1 cellular context compared by ENCODE assay signal in the genomic region with DNA sequence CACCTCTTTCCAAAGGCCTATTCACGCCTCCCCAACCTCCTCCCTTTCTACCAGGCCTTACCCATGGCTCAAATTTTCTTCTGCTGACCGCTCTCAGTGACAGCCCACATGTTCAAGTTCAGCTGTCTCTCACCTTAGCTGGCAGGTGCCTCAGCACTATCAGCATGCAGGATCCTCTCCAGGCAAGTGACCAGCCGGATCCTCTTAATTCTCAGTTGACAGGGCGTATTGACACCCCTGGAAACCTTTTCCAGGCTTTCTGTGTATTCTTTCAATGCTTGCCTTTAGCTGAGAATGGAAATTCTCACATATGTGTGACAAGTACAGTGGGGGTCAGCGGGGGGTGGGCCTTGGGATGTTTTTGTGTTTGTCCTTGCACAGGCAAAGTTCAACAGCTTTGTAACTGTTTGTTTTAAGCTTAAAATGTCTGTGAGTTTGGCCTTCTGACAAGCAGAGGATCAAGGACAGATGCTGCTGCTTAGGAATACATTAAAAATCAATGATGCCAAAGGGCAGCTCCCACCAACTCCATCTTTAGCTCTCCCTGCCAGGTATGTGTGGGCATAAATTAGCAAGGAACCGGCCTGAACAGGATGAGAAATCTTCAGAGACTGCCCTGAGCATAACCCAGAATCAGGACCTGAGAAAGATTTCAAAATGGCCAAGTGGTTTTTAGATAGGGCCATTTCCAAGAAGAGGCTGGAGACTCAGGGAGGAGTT.
TF ChIP-seq lines count a peak whose summit lies in the region.

No MANE protein-coding gene starts in this region.

TF ChIP-seq in HepG2, 621 proteins besides CTCF, POLR2A, EP300 and RAD21 (continued from another document and continues in another):
- no peak for TF ChIP-seq NFE2L2 (IDR thresholded peaks at IDR 0.05; ENCODE audit: low read length)
- TF ChIP-seq CCDC6 (CRISPR knock-in tag; IDR thresholded peaks at IDR 0.05) = no peak
- TF ChIP-seq ZNF766 (CRISPR knock-in tag; IDR thresholded peaks at IDR 0.05; ENCODE audit: borderline replicate concordance) = peak; percentile 85; the same call in 1 of the 2 replicates
- TF ChIP-seq, protein P1, sequence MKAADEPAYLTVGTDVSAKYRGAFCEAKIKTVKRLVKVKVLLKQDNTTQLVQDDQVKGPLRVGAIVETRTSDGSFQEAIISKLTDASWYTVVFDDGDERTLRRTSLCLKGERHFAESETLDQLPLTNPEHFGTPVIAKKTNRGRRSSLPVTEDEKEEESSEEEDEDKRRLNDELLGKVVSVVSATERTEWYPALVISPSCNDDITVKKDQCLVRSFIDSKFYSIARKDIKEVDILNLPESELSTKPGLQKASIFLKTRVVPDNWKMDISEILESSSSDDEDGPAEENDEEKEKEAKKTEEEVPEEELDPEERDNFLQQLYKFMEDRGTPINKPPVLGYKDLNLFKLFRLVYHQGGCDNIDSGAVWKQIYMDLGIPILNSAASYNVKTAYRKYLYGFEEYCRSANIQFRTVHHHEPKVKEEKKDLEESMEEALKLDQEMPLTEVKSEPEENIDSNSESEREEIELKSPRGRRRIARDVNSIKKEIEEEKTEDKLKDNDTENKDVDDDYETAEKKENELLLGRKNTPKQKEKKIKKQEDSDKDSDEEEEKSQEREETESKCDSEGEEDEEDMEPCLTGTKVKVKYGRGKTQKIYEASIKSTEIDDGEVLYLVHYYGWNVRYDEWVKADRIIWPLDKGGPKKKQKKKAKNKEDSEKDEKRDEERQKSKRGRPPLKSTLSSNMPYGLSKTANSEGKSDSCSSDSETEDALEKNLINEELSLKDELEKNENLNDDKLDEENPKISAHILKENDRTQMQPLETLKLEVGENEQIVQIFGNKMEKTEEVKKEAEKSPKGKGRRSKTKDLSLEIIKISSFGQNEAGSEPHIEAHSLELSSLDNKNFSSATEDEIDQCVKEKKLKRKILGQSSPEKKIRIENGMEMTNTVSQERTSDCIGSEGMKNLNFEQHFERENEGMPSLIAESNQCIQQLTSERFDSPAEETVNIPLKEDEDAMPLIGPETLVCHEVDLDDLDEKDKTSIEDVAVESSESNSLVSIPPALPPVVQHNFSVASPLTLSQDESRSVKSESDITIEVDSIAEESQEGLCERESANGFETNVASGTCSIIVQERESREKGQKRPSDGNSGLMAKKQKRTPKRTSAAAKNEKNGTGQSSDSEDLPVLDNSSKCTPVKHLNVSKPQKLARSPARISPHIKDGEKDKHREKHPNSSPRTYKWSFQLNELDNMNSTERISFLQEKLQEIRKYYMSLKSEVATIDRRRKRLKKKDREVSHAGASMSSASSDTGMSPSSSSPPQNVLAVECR (CRISPR knock-in tag; IDR thresholded peaks at IDR 0.05; ENCODE audit: borderline replicate concordance) = peak; percentile 75; the same call in 1 of the 2 replicates
- peak; percentile 69; the same call in 1 of the 2 replicates for TF ChIP-seq CHD4 (IDR thresholded peaks at IDR 0.05; ENCODE audit: borderline replicate concordance, low read length)
- TF ChIP-seq NR2F6 (IDR thresholded peaks at IDR 0.05) = peak; percentile 95
- TF ChIP-seq NR2F6 (CRISPR knock-in tag; IDR thresholded peaks at IDR 0.05) = peak; percentile 91
- peak; percentile 83 for TF ChIP-seq SAP130 (CRISPR knock-in tag; IDR thresholded peaks at IDR 0.05; ENCODE audit: low read depth)
- peak; percentile 49; the same call in 1 of the 2 replicates for TF ChIP-seq HMG20A (CRISPR knock-in tag; IDR thresholded peaks at IDR 0.05; ENCODE audit: borderline replicate concordance)
- TF ChIP-seq ZNF230 (CRISPR knock-in tag; IDR thresholded peaks at IDR 0.05) = peak; percentile 68; the same call in 1 of the 2 replicates
- TF ChIP-seq ATF1 (CRISPR knock-in tag; IDR thresholded peaks at IDR 0.05) = peak; percentile 69; the same call in 1 of the 2 replicates
- TF ChIP-seq, protein P2, sequence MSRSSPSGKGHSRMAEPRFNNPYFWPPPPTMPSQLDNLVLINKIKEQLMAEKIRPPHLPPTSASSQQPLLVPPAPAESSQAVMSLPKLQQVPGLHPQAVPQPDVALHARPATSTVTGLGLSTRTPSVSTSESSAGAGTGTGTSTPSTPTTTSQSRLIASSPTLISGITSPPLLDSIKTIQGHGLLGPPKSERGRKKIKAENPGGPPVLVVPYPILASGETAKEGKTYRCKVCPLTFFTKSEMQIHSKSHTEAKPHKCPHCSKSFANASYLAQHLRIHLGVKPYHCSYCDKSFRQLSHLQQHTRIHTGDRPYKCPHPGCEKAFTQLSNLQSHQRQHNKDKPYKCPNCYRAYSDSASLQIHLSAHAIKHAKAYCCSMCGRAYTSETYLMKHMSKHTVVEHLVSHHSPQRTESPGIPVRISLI (CRISPR knock-in tag; IDR thresholded peaks at IDR 0.05; ENCODE audit: borderline replicate concordance) = peak; percentile 64; the same call in 1 of the 2 replicates
- TF ChIP-seq TMF1 (CRISPR knock-in tag; IDR thresholded peaks at IDR 0.05; ENCODE audit: low read depth) = 0 out of 2 replicates have a peak, but pooled peaks have one; percentile 17
- TF ChIP-seq, protein P3, sequence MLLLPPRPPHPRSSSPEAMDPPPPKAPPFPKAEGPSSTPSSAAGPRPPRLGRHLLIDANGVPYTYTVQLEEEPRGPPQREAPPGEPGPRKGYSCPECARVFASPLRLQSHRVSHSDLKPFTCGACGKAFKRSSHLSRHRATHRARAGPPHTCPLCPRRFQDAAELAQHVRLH (CRISPR knock-in tag; IDR thresholded peaks at IDR 0.05; ENCODE audit: borderline replicate concordance, low read depth) = no peak; the same call in 1 of the 2 replicates
- TF ChIP-seq ZNF331 (CRISPR knock-in tag; IDR thresholded peaks at IDR 0.05) = 0 out of 2 replicates have a peak, but pooled peaks have one; percentile 26
- TF ChIP-seq, protein P4, sequence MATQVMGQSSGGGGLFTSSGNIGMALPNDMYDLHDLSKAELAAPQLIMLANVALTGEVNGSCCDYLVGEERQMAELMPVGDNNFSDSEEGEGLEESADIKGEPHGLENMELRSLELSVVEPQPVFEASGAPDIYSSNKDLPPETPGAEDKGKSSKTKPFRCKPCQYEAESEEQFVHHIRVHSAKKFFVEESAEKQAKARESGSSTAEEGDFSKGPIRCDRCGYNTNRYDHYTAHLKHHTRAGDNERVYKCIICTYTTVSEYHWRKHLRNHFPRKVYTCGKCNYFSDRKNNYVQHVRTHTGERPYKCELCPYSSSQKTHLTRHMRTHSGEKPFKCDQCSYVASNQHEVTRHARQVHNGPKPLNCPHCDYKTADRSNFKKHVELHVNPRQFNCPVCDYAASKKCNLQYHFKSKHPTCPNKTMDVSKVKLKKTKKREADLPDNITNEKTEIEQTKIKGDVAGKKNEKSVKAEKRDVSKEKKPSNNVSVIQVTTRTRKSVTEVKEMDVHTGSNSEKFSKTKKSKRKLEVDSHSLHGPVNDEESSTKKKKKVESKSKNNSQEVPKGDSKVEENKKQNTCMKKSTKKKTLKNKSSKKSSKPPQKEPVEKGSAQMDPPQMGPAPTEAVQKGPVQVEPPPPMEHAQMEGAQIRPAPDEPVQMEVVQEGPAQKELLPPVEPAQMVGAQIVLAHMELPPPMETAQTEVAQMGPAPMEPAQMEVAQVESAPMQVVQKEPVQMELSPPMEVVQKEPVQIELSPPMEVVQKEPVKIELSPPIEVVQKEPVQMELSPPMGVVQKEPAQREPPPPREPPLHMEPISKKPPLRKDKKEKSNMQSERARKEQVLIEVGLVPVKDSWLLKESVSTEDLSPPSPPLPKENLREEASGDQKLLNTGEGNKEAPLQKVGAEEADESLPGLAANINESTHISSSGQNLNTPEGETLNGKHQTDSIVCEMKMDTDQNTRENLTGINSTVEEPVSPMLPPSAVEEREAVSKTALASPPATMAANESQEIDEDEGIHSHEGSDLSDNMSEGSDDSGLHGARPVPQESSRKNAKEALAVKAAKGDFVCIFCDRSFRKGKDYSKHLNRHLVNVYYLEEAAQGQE (IDR thresholded peaks at IDR 0.05; ENCODE audit: borderline replicate concordance in 1 of 2, low read depth in 1 of 2, low read length in 2 of 2) = no peak
- TF ChIP-seq SIX4 (CRISPR knock-in tag; IDR thresholded peaks at IDR 0.05) = 0 out of 2 replicates have a peak, but pooled peaks have one; percentile 22
- TF ChIP-seq ZNF367 (CRISPR knock-in tag; IDR thresholded peaks at IDR 0.05; ENCODE audit: borderline replicate concordance) = 0 out of 2 replicates have a peak, but pooled peaks have one; percentile 30
- TF ChIP-seq HCFC1 (IDR thresholded peaks at IDR 0.05; ENCODE audit: low read depth, low read length) = no peak
- TF ChIP-seq TCF12 (IDR thresholded peaks at IDR 0.05) = no peak
- peak; percentile 84; the same call in 1 of the 2 replicates for TF ChIP-seq TCF12 (CRISPR knock-in tag; IDR thresholded peaks at IDR 0.05)
- TF ChIP-seq EHMT2 (IDR thresholded peaks at IDR 0.05; ENCODE audit: borderline replicate concordance, low read depth, low read length) = peak; percentile 42; the same call in 1 of the 2 replicates
- 0 out of 2 replicates have a peak, but pooled peaks have one; percentile 34 for TF ChIP-seq ZSCAN29 (CRISPR knock-in tag; conservative IDR thresholded peaks at IDR 0.05)
- TF ChIP-seq XBP1 (CRISPR knock-in tag; IDR thresholded peaks at IDR 0.05) = no peak
- peak; percentile 76; the same call in 1 of the 2 replicates for TF ChIP-seq ZNF746 (CRISPR knock-in tag; IDR thresholded peaks at IDR 0.05)
- TF ChIP-seq PITX1 (CRISPR knock-in tag; IDR thresholded peaks at IDR 0.05) = peak; percentile 100
- TF ChIP-seq, protein P5, sequence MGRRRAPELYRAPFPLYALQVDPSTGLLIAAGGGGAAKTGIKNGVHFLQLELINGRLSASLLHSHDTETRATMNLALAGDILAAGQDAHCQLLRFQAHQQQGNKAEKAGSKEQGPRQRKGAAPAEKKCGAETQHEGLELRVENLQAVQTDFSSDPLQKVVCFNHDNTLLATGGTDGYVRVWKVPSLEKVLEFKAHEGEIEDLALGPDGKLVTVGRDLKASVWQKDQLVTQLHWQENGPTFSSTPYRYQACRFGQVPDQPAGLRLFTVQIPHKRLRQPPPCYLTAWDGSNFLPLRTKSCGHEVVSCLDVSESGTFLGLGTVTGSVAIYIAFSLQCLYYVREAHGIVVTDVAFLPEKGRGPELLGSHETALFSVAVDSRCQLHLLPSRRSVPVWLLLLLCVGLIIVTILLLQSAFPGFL (CRISPR knock-in tag; IDR thresholded peaks at IDR 0.05) = no peak
- peak; percentile 77 to 87; a peak in 3 of 4 replicates for TF ChIP-seq NR2F1 (CRISPR knock-in tag; IDR thresholded peaks at IDR 0.05)
- peak; percentile 84; the same call in 1 of the 2 replicates for TF ChIP-seq ZNF703 (CRISPR knock-in tag; IDR thresholded peaks at IDR 0.05; ENCODE audit: borderline replicate concordance)
- TF ChIP-seq, protein P6, sequence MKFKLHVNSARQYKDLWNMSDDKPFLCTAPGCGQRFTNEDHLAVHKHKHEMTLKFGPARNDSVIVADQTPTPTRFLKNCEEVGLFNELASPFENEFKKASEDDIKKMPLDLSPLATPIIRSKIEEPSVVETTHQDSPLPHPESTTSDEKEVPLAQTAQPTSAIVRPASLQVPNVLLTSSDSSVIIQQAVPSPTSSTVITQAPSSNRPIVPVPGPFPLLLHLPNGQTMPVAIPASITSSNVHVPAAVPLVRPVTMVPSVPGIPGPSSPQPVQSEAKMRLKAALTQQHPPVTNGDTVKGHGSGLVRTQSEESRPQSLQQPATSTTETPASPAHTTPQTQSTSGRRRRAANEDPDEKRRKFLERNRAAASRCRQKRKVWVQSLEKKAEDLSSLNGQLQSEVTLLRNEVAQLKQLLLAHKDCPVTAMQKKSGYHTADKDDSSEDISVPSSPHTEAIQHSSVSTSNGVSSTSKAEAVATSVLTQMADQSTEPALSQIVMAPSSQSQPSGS (CRISPR knock-in tag; IDR thresholded peaks at IDR 0.05) = 0 out of 2 replicates have a peak, but pooled peaks have one; percentile 14
- TF ChIP-seq REXO4 (CRISPR knock-in tag; IDR thresholded peaks at IDR 0.05; ENCODE audit: borderline replicate concordance) = no peak
- TF ChIP-seq, protein P7, sequence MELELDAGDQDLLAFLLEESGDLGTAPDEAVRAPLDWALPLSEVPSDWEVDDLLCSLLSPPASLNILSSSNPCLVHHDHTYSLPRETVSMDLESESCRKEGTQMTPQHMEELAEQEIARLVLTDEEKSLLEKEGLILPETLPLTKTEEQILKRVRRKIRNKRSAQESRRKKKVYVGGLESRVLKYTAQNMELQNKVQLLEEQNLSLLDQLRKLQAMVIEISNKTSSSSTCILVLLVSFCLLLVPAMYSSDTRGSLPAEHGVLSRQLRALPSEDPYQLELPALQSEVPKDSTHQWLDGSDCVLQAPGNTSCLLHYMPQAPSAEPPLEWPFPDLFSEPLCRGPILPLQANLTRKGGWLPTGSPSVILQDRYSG (CRISPR knock-in tag; IDR thresholded peaks at IDR 0.05) = 0 out of 2 replicates have a peak, but pooled peaks have one; percentile 71
- peak; percentile 65 for TF ChIP-seq ZBTB7A (CRISPR knock-in tag; IDR thresholded peaks at IDR 0.05)
- TF ChIP-seq, protein P8, sequence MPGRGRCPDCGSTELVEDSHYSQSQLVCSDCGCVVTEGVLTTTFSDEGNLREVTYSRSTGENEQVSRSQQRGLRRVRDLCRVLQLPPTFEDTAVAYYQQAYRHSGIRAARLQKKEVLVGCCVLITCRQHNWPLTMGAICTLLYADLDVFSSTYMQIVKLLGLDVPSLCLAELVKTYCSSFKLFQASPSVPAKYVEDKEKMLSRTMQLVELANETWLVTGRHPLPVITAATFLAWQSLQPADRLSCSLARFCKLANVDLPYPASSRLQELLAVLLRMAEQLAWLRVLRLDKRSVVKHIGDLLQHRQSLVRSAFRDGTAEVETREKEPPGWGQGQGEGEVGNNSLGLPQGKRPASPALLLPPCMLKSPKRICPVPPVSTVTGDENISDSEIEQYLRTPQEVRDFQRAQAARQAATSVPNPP (CRISPR knock-in tag; IDR thresholded peaks at IDR 0.05) = 0 out of 2 replicates have a peak, but pooled peaks have one; percentile 27
- 0 out of 2 replicates have a peak, but pooled peaks have one; percentile 39 for TF ChIP-seq ZSCAN31 (CRISPR knock-in tag; IDR thresholded peaks at IDR 0.05; ENCODE audit: low read depth)
- TF ChIP-seq ZFP36L1 (CRISPR knock-in tag; IDR thresholded peaks at IDR 0.05) = peak; percentile 35; the same call in 1 of the 2 replicates
- peak; percentile 98 for TF ChIP-seq HNF4A (CRISPR knock-in tag; IDR thresholded peaks at IDR 0.05)
- no peak for TF ChIP-seq BHLHE40 (IDR thresholded peaks at IDR 0.05; ENCODE audit: low read length)
- TF ChIP-seq ZNF350 (CRISPR knock-in tag; IDR thresholded peaks at IDR 0.05; ENCODE audit: borderline replicate concordance, low read depth) = peak; percentile 92
- peak; percentile 97 for TF ChIP-seq NCOR1 (IDR thresholded peaks at IDR 0.05; ENCODE audit: borderline replicate concordance, low read length)
- TF ChIP-seq, protein P9, sequence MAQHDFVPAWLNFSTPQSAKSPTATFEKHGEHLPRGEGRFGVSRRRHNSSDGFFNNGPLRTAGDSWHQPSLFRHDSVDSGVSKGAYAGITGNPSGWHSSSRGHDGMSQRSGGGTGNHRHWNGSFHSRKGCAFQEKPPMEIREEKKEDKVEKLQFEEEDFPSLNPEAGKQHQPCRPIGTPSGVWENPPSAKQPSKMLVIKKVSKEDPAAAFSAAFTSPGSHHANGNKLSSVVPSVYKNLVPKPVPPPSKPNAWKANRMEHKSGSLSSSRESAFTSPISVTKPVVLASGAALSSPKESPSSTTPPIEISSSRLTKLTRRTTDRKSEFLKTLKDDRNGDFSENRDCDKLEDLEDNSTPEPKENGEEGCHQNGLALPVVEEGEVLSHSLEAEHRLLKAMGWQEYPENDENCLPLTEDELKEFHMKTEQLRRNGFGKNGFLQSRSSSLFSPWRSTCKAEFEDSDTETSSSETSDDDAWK (CRISPR knock-in tag; IDR thresholded peaks at IDR 0.05) = no peak
- TF ChIP-seq ISX (CRISPR knock-in tag; conservative IDR thresholded peaks at IDR 0.05) = no peak
- TF ChIP-seq NFE2L1 (CRISPR knock-in tag; IDR thresholded peaks at IDR 0.05; ENCODE audit: borderline replicate concordance) = no peak
- peak; percentile 79 for TF ChIP-seq HDAC1 (CRISPR knock-in tag; IDR thresholded peaks at IDR 0.05)
- peak; percentile 44; the same call in 1 of the 2 replicates for TF ChIP-seq KAT8 (CRISPR knock-in tag; IDR thresholded peaks at IDR 0.05)
